In the genomic region with DNA sequence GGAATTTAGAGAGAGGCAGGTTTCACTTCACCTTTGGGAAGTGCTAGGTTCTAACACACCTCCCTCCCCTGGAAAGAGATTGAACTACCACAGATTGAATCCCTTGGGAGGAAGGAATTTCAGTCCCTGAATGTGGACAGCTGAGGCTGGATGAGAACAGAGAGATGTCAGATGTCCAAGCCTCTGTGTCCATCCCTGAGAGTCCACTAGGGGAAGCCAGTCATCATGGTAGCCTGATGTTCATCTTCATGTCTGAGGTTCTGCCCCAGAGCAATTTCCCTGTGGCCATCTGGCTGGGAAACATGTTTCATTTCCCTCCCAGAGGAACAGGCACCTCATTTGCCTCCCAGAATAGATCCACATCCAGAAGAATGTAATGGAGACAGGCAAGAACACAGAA, we compare ENCODE assay signal across 2 cellular contexts. TPM values are rescaled to one million over a fixed set of nuclear protein-coding genes. Genes with fewer than 3 reads are reported as not detected.
"Had no signal": no experiment of that assay in that cellular context is flagged by ENCODE, and none has a peak within 500 bp of the region (broad histone marks: within the 10 kb centered on the region; RNA-seq: fewer than 3 reads in every experiment).

No MANE protein-coding gene starts in this region.

RNA-seq across cellular contexts. Expression of a gene that starts 30.1 kb away (rescaled TPM):
- total RNA-seq: bronchial epithelial cell, temporal lobe had no signal
